In the genomic region with DNA sequence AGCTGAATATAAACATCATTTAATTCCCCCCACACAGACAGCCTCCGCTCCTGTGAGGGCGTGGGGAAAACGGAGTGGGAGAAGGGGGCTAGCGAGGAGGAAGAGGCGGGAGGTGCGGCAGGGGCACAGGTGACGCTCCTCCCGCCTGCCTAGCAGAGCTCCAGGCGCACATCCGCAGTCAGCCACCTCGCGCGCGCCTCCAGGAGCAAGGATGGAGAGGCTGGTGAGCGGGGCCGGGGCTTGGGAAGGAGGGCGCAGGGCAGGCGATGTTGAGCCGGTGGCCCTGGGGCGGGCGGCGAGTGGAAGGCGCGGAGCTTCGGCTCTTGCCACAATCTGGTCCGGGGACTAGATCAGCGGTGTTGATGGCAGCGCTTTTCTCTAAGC, we compare ENCODE assay signal across 8 cellular contexts. TPM values are rescaled to one million over a fixed set of nuclear protein-coding genes. Genes with fewer than 3 reads are reported as not detected.
DNase-seq lines count a peak whose midpoint lies in the region; ATAC-seq and TF ChIP-seq lines count a peak whose summit lies in the region.

A gene with protein sequence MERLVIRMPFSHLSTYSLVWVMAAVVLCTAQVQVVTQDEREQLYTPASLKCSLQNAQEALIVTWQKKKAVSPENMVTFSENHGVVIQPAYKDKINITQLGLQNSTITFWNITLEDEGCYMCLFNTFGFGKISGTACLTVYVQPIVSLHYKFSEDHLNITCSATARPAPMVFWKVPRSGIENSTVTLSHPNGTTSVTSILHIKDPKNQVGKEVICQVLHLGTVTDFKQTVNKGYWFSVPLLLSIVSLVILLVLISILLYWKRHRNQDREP (plus strand): TSS at position 155 of the 384 bp plus-strand sequence. CDS start 57 bp downstream, at position 212.

- no peaks in the 10 kb centered on the region for H3K36me3 Mint-ChIP-seq in T-helper 17 cell (ENCODE audit: low read depth)

- peak; percentile 18 to 29 (median 21) for DNase-seq in T-helper 17 cell
- DNase-seq in astrocyte of the spinal cord (ENCODE audit: low read depth, low spot score), result no peak
- DNase-seq in skeletal muscle cell (ENCODE audit: low read depth), result no peak
- DNase-seq in cortex of kidney (lab: John Stamatoyannopoulos, UW), result no peak
- no peak for DNase-seq in SW 1271 (lab: John Stamatoyannopoulos, UW)

- TF ChIP-seq CTCF in astrocyte of the spinal cord (IDR thresholded peaks at IDR 0.05; ENCODE audit: low read depth, low read length), result no peak

- no peaks in the 10 kb centered on the region for H3K27me3 Mint-ChIP-seq in T-helper 17 cell

- in situ Hi-C loops in astrocyte of the spinal cord (cut with HindIII; ENCODE audit: low sequenced_read_pairs), result no loop called here

- H3K4me3 ChIP-seq in astrocyte of the spinal cord (ENCODE audit: low read depth, low read length) (peak within 1 kb of the TSS; percentile 58), iPS-11a (ENCODE audit: low read depth, low read length) (peak within 1 kb of the TSS; percentile 70), skeletal muscle cell (ENCODE audit: low read depth, low read length) (peak within 1 kb of the TSS; percentile 50)

- H3K4me1 Mint-ChIP-seq in T-helper 17 cell, result peaks cover 14% of the 10 kb centered on the region

- no peaks in the 10 kb centered on the region for H3K9me3 ChIP-seq in T-helper 17 cell (ENCODE audit: control insufficient read depth, low read length, poor library complexity, severe bottlenecking)

- H3K27ac Mint-ChIP-seq in T-helper 17 cell, result peak within 1 kb of the TSS; percentile 76

- H3K4me3 Mint-ChIP-seq in T-helper 17 cell, result peak within 1 kb of the TSS; percentile 91

- ATAC-seq in GM18868 (IDR thresholded peaks at IDR 0.05; ENCODE audit: unreplicated experiment), result peak; percentile 54
- peak; percentile 60 for ATAC-seq in HG03439 (IDR thresholded peaks at IDR 0.05; ENCODE audit: unreplicated experiment)
- ATAC-seq in T-helper 17 cell, result peak; percentile 81

RNA-seq across cellular contexts. Expression of the gene that starts here (rescaled TPM):
- 1 to 10 TPM; 1.7 to 2.8 TPM for total RNA-seq in T-helper 17 cell

Comparison
In these comparisons a context has a peak if more than half of its experiments do, and no peak if none do; other contexts are left out.
1. DNase-seq: peak in T-helper 17 cell (3 of 3); none in astrocyte of the spinal cord (single experiment), skeletal muscle cell (single experiment), cortex of kidney (single experiment) and SW 1271 (0 of 2).
2. Peak in every context shown above with its lines, with median percentiles within 50 percentile points of each other: ATAC-seq and H3K4me3 ChIP-seq.